8 cellular contexts compared by ENCODE assay signal in genomic region chr1:38018864-38019343, GRCh38. TPM values are rescaled to one million over a fixed set of nuclear protein-coding genes. Genes with fewer than 3 reads are reported as not detected.
DNase-seq lines count a peak whose midpoint lies in the region; ATAC-seq and TF ChIP-seq lines count a peak whose summit lies in the region.

No MANE protein-coding gene starts in this region.

- H3F3A ChIP-seq in MM.1S (ENCODE audit: insufficient read depth, low read length), result peaks cover 3% of the 10 kb centered on the region; the same call in 1 of the 2 replicates

- H3K27ac Mint-ChIP-seq in naive thymus-derived CD8-positive, alpha-beta T cell, result peak overlapping the region in 5 of 10 donors; percentile 18 to 73 (median 42)

- H3K9me3 Mint-ChIP-seq in naive thymus-derived CD8-positive, alpha-beta T cell, result no peaks in the 10 kb centered on the region

- in situ Hi-C loops in G401 (cut with HindIII; ENCODE audit: low sequenced_read_pairs), result no loop called here

- H2AFZ ChIP-seq in MM.1S (ENCODE audit: low read length), result no peak overlapping the region

- H4K20me1 ChIP-seq in MM.1S (ENCODE audit: insufficient read depth, low read length), result no peaks in the 10 kb centered on the region

- peaks cover 49% of the 10 kb centered on the region for H3K79me2 ChIP-seq in MM.1S (ENCODE audit: low read length)

- 69 to 72% methylated on average over 6 of the region's 6 CpGs for WGBS in body of pancreas, 2 donors

- peaks cover 0 to 78% (median 15%) of the 10 kb centered on the region in 3 donors for H3K36me3 Mint-ChIP-seq in naive thymus-derived CD8-positive, alpha-beta T cell

- H3K27me3 ChIP-seq in MM.1S (replicated peaks; ENCODE audit: insufficient read depth, low read length) (no peaks in the 10 kb centered on the region), body of pancreas (no peaks in the 10 kb centered on the region)

- DNase-seq in G401 (ENCODE audit: low spot score) (peak; percentile 34), MM.1S (no peak), body of pancreas (no peak), NCI-H748 treated with DMSO at 0.1 percent for 48 hours (lab: John Stamatoyannopoulos, UW) (no peak), Ammon's horn (ENCODE audit: low spot score) (no peak), T1000 (lab: John Stamatoyannopoulos, UW) (no peak)
- DNase-seq in naive thymus-derived CD8-positive, alpha-beta T cell, result peak in 3 of 10 donors; percentile 35 to 59 (median 55)
- DNase-seq in stimulated activated CD4-positive, alpha-beta T cell treated with anti-CD3 and anti-CD28 coated beads, Interleukin-4, amount 100 ng/mL, for 24 hours, result no peak

- intact Hi-C loops in body of pancreas (cut with DNase I), result no loop called here

- H3K4me3 Mint-ChIP-seq in naive thymus-derived CD8-positive, alpha-beta T cell, result no peak overlapping the region

- TF ChIP-seq CTCF in MM.1S (IDR thresholded peaks at IDR 0.05; ENCODE audit: low read length), result peak; percentile 57
- TF ChIP-seq CTCF in body of pancreas (IDR thresholded peaks at IDR 0.05), result peak in 6 of 7 experiments; percentile 14 to 51 (median 38)

- peaks cover 5 to 25% (median 17%) of the 10 kb centered on the region in 4 donors for H3K4me1 Mint-ChIP-seq in naive thymus-derived CD8-positive, alpha-beta T cell

- H3K27ac ChIP-seq in MM.1S (ENCODE audit: low read length), result no peak overlapping the region
- H3K27ac ChIP-seq in body of pancreas, result no peak overlapping the region

- peaks cover 13% of the 10 kb centered on the region for H3K4me1 ChIP-seq in MM.1S (ENCODE audit: low read length)
- H3K4me1 ChIP-seq in body of pancreas, result peaks cover 17% of the 10 kb centered on the region

- H3K9me3 ChIP-seq in MM.1S (replicated peaks; ENCODE audit: insufficient read depth, low read length) (no peaks in the 10 kb centered on the region), body of pancreas (no peaks in the 10 kb centered on the region)

- TF ChIP-seq POLR2A in body of pancreas (IDR thresholded peaks at IDR 0.05), result no peak

- no peak for ATAC-seq in body of pancreas
- ATAC-seq in naive thymus-derived CD8-positive, alpha-beta T cell, result peak; percentile 63 to 76

- no peaks in the 10 kb centered on the region for H3K27me3 Mint-ChIP-seq in naive thymus-derived CD8-positive, alpha-beta T cell

- H3K9ac ChIP-seq in MM.1S (ENCODE audit: low read length), result no peak overlapping the region

- no peak overlapping the region for H3K4me2 ChIP-seq in MM.1S (ENCODE audit: low read depth, low read length)

- H3K36me3 ChIP-seq in MM.1S (replicated peaks; ENCODE audit: insufficient read depth, low read length) (peaks cover 5% of the 10 kb centered on the region), body of pancreas (replicated peaks in 1 of 2; ENCODE audit: insufficient read depth in 1 of 2, low read depth in 2 of 2) (peaks cover 9 to 30% of the 10 kb centered on the region in 2 donors)

- H3K4me3 ChIP-seq in MM.1S (ENCODE audit: low read length) (no peak overlapping the region), body of pancreas (no peak overlapping the region)

- POLR2A ChIA-PET in naive thymus-derived CD8-positive, alpha-beta T cell (lab: Charles Lee), result interaction anchor here (0.6 to 1.5 kb wide), 4 partner anchors 25 to 219 kb away, joined by 3 to 6 read pairs (median 4); no protein-coding TSS in a partner anchor

- no peaks in the 10 kb centered on the region for H3K9me2 ChIP-seq in MM.1S (replicated peaks; ENCODE audit: insufficient read depth, low read length)

RNA-seq across cellular contexts. Expression of gene UTP11, which starts 6.4 kb away (rescaled TPM):
- total RNA-seq in G401 (2014; rRNA removed; shearing (Covaris generic)), result 60.5 and 134 TPM in 2 replicates
- 10 to 100 TPM; 10.9 to 13.2 TPM for total RNA-seq in body of pancreas
- 10 to 100 TPM; 14.2 to 17.3 TPM for total RNA-seq in naive thymus-derived CD8-positive, alpha-beta T cell
- 10 to 100 TPM; 16.6 to 21.4 (median 17.4) TPM for polyA plus RNA-seq in naive thymus-derived CD8-positive, alpha-beta T cell

RNA-seq across cellular contexts. Expression of gene FHL3, which starts 13.6 kb away (rescaled TPM):
- total RNA-seq in G401 (2014; rRNA removed; shearing (Covaris generic)), result 7.9 and 10.0 TPM in 2 replicates
- total RNA-seq in body of pancreas, result 1 to 10 TPM; 7.3 to 7.8 TPM
- total RNA-seq in naive thymus-derived CD8-positive, alpha-beta T cell, result 10 to 100 TPM; 11.0 to 11.4 TPM
- polyA plus RNA-seq in naive thymus-derived CD8-positive, alpha-beta T cell, result 10 to 100 TPM in 1 of 3 donors, 1 to 10 TPM in 2; 4.8 to 12.7 (median 8.1) TPM

RNA-seq across cellular contexts. Expression of gene POU3F1, which starts 27.7 kb away (rescaled TPM):
- not detected in 2 replicates for total RNA-seq in G401 (2014; rRNA removed; shearing (Covaris generic))
- not detected for total RNA-seq in body of pancreas
- total RNA-seq in naive thymus-derived CD8-positive, alpha-beta T cell, result under 1 TPM; 0.31 to 0.38 TPM
- under 1 TPM in 1 of 3 donors, not detected in 2; 0.08 TPM for polyA plus RNA-seq in naive thymus-derived CD8-positive, alpha-beta T cell

RNA-seq across cellular contexts. Expression of gene SF3A3, which starts 29.1 kb away (rescaled TPM):
- 115 and 149 TPM in 2 replicates for total RNA-seq in G401 (2014; rRNA removed; shearing (Covaris generic))
- total RNA-seq in body of pancreas, result 10 to 100 TPM; 22.1 to 54.1 TPM
- 10 to 100 TPM; 67.0 to 72.0 TPM for total RNA-seq in naive thymus-derived CD8-positive, alpha-beta T cell
- polyA plus RNA-seq in naive thymus-derived CD8-positive, alpha-beta T cell, result 100 to 1,000 TPM in 1 of 3 donors, 10 to 100 TPM in 2; 97.4 to 101 (median 98.1) TPM
